16 cellular contexts compared by ENCODE assay signal in genomic region chrX:70554948-70555347, GRCh38.
DNase-seq lines count a peak whose midpoint lies in the region; ATAC-seq and TF ChIP-seq lines count a peak whose summit lies in the region.
"Had no signal": no experiment of that assay in that cellular context is flagged by ENCODE, and none has a peak within 500 bp of the region (broad histone marks: within the 10 kb centered on the region; RNA-seq: fewer than 3 reads in every experiment).

No MANE protein-coding gene starts in this region.

- intact Hi-C loops in right lobe of liver (cut with DNase I) = no loop called here

- no peaks in the 10 kb centered on the region for H4K20me1 ChIP-seq in GM23248 (ENCODE audit: insufficient read depth)

- H3K27me3 ChIP-seq in GM23248 (replicated peaks; ENCODE audit: insufficient read depth) (no peaks in the 10 kb centered on the region), right lobe of liver (no peaks in the 10 kb centered on the region), HAP-1 (ENCODE audit: low read depth) (peaks cover 8% of the 10 kb centered on the region; the same call in 1 of the 2 replicates), H7 (ENCODE audit: control insufficient read depth, insufficient read depth, low read length) (no peaks in the 10 kb centered on the region)

- H2AFZ ChIP-seq in GM23248 = no peak overlapping the region
- H2AFZ ChIP-seq: GM23338 had no signal

- H3K27ac ChIP-seq in GM23248 (no peak overlapping the region), right lobe of liver (no peak overlapping the region)

- DNase-seq in GM23248 (no peak), left lobe of liver (ENCODE audit: low spot score) (no peak), right lobe of liver (no peak), iPS-NIHi7 (ENCODE audit: extremely low spot score) (no peak), HAP-1 (ENCODE audit: low spot score in 2 of 2) (no peak), H7 (no peak), midbrain (lab: John Stamatoyannopoulos, UW) (no peak)
- DNase-seq: 8988T; C1 segment of cervical spinal cord; Calu3; CD4-positive, alpha-beta memory T cell; COR-L47; DMS53; GF-D8; HCEC 1CT had no signal

- ATAC-seq in left lobe of liver (peak; percentile 77), right lobe of liver (peak; percentile 50 to 80 (median 73))
- ATAC-seq: GM23338 had no signal

- H3K9me3 ChIP-seq in GM23248 (ENCODE audit: low read depth) = no peaks in the 10 kb centered on the region
- H3K9me3 ChIP-seq in right lobe of liver = no peaks in the 10 kb centered on the region
- H3K9me3 ChIP-seq in HAP-1 = no peaks in the 10 kb centered on the region

- TF ChIP-seq CTCF in right lobe of liver (IDR thresholded peaks at IDR 0.05) = no peak

- H3K4me2 ChIP-seq in GM23248 (ENCODE audit: unreplicated experiment) = peak overlapping the region; percentile 85
- H3K4me2 ChIP-seq: GM23338 had no signal

- 34 to 36% methylated on average over 5 of the region's 5 CpGs for WGBS in GM23248 (ENCODE audit: low coverage in 1 of 2, low lambda C conversion rate in 2 of 2, missing lambda C conversion rate in 2 of 2), 2 experiments
- 22% methylated on average over 5 of the region's 5 CpGs for WGBS in right lobe of liver (ENCODE audit: insufficient coverage, low coverage, low lambda C conversion rate, missing lambda C conversion rate)

- no peaks in the 10 kb centered on the region for H3F3A ChIP-seq in GM23248 (ENCODE audit: insufficient read depth)

- H3K36me3 ChIP-seq in GM23248 (ENCODE audit: low read depth) (no peaks in the 10 kb centered on the region), right lobe of liver (no peaks in the 10 kb centered on the region), HAP-1 (replicated peaks) (no peaks in the 10 kb centered on the region), H7 (replicated peaks; ENCODE audit: control insufficient read depth, insufficient read depth, low read length) (no peaks in the 10 kb centered on the region)

- H3K9ac ChIP-seq in GM23248 = no peak overlapping the region

- no peak for TF ChIP-seq POLR2A in right lobe of liver (IDR thresholded peaks at IDR 0.05)

- in situ Hi-C loops in GM23248 (cut with MboI) (no loop called here), HAP-1 (cut with MboI; ENCODE audit: low sequenced_read_pairs) (no loop called here)

- H3K9me2 ChIP-seq in GM23248 (ENCODE audit: insufficient read depth) = no peaks in the 10 kb centered on the region

- H3K4me1 ChIP-seq in GM23248 (ENCODE audit: insufficient read depth) (peaks cover 9% of the 10 kb centered on the region), right lobe of liver (no peaks in the 10 kb centered on the region), HAP-1 (peaks cover 4% of the 10 kb centered on the region; the same call in 1 of the 2 replicates)

- no peaks in the 10 kb centered on the region for H3K79me2 ChIP-seq in GM23248 (ENCODE audit: insufficient read depth)

- H3K4me3 ChIP-seq in GM23248 (no peak overlapping the region), right lobe of liver (no peak overlapping the region), HAP-1 (no peak overlapping the region), H7 (ENCODE audit: insufficient read depth, low read depth, low read length) (no peak overlapping the region)
- H3K4me3 ChIP-seq: GM23338 had no signal
